ENCODE assay signal across 8 cellular contexts in genomic region chr5:140357731-140358093, GRCh38. TPM values are rescaled to one million over a fixed set of nuclear protein-coding genes. Genes with fewer than 3 reads are reported as not detected.
DNase-seq lines count a peak whose midpoint lies in the region; ATAC-seq lines count a peak whose summit lies in the region.

No MANE protein-coding gene starts in this region.

- peak; percentile 95 for DNase-seq in Ammon's horn (ENCODE audit: low spot score)
- peak; percentile 81 for DNase-seq in NCI-H2227 treated with DMSO at 0.1 percent for 48 hours (lab: John Stamatoyannopoulos, UW)
- DNase-seq in activated CD4-positive, CD25-positive, alpha-beta regulatory T cell treated with anti-CD3 and anti-CD28 coated beads, Interleukin-2, amount 50 U/mL, for 16 hours (ENCODE audit: low read depth, low spot score): peak; percentile 44
- DNase-seq in caudate nucleus (lab: John Stamatoyannopoulos, UW): peak in 58 of 61 donors; percentile 35 to 90 (median 78)
- DNase-seq in left colon: peak; percentile 77 to 84
- DNase-seq in stimulated activated CD4-positive, alpha-beta T cell treated with anti-CD3 and anti-CD28 coated beads, Interleukin-2, amount 100 ng/mL, for 4 hours (ENCODE audit: low read depth): peak; percentile 52

- peak overlapping the region; percentile 92 for H3K27ac ChIP-seq in caudate nucleus (ENCODE audit: low read depth, low read length)

- ATAC-seq in GM19035 (IDR thresholded peaks at IDR 0.05; ENCODE audit: unreplicated experiment): peak; percentile 96
- ATAC-seq in HG03196 (IDR thresholded peaks at IDR 0.05; ENCODE audit: unreplicated experiment): peak; percentile 85
- peak; percentile 87 for ATAC-seq in left colon

- intact Hi-C loops in left colon (cut with DNase I, micrococcal nuclease): loop anchor here in 1 of 2 donors (5.0 kb wide), 1 partner anchor 120 kb away; no protein-coding TSS in a partner anchor

RNA-seq across cellular contexts. Expression of gene SLC4A9, which starts 2.3 kb away (rescaled TPM):
- under 1 TPM; 0.31 to 0.42 TPM for total RNA-seq in left colon

RNA-seq across cellular contexts. Expression of gene HBEGF, which starts 11.3 kb away (rescaled TPM):
- total RNA-seq in left colon: 10 to 100 TPM; 11.4 to 11.9 TPM

RNA-seq across cellular contexts. Expression of gene ANKHD1, which starts 43.9 kb away (rescaled TPM):
- total RNA-seq in left colon: 100 to 1,000 TPM; 118 to 140 TPM

RNA-seq across cellular contexts. Expression of gene PFDN1, which starts 54.8 kb away (rescaled TPM):
- total RNA-seq in left colon: 10 to 100 TPM; 37.2 TPM

Comparison
In these comparisons a context has a peak if more than half of its experiments do, and no peak if none do; other contexts are left out.
1. Peak in every context shown above with its lines: DNase-seq, ATAC-seq and H3K27ac ChIP-seq.
2. DNase-seq: peak in every context shown above with its lines; median percentile 95 in Ammon's horn; 81 in NCI-H2227 treated with DMSO at 0.1 percent for 48 hours; 80 in left colon; 78 in caudate nucleus; 52 in stimulated activated CD4-positive, alpha-beta T cell treated with anti-CD3 and anti-CD28 coated beads, Interleukin-2, amount 100 ng/mL, for 4 hours; 44 in activated CD4-positive, CD25-positive, alpha-beta regulatory T cell treated with anti-CD3 and anti-CD28 coated beads, Interleukin-2, amount 50 U/mL, for 16 hours.